Comparison of ENCODE assay signal across 8 cellular contexts in genomic region chr19:48629599-48630288, GRCh38.
DNase-seq lines count a peak whose midpoint lies in the region; ATAC-seq lines count a peak whose summit lies in the region.
"Had no signal": no experiment of that assay in that cellular context is flagged by ENCODE, and none has a peak within 500 bp of the region (broad histone marks: within the 10 kb centered on the region; RNA-seq: fewer than 3 reads in every experiment).

No MANE protein-coding gene starts in this region.

- ATAC-seq in GM21786 (IDR thresholded peaks at IDR 0.05; ENCODE audit: unreplicated experiment) (no peak), GM19397 (IDR thresholded peaks at IDR 0.05; ENCODE audit: unreplicated experiment) (no peak)

- peak overlapping the region; percentile 62 for H3K4me3 ChIP-seq in HUES6 (ENCODE audit: low read depth, low read length)
- peak overlapping the region; percentile 56; the same call in 1 of the 2 replicates for H3K4me3 ChIP-seq in iPS-20b (ENCODE audit: low read length)
- H3K4me3 ChIP-seq in stomach smooth muscle (ENCODE audit: low read length in 2 of 2): peak overlapping the region in 1 of 2 donors; percentile 15
- H3K4me3 ChIP-seq: SJCRH30 had no signal

- H3K9ac ChIP-seq in HUES6 (ENCODE audit: low read length) (peak overlapping the region; percentile 54), iPS-20b (ENCODE audit: low read depth, low read length) (peak overlapping the region; percentile 68; the same call in 1 of the 2 replicates), stomach smooth muscle (ENCODE audit: low read length in 2 of 2) (no peak overlapping the region)

- no peaks in the 10 kb centered on the region for H3K27me3 ChIP-seq in HUES6 (ENCODE audit: control insufficient read depth, insufficient read depth, low read length)
- H3K27me3 ChIP-seq in iPS-20b (ENCODE audit: insufficient read depth, low read length): no peaks in the 10 kb centered on the region
- H3K27me3 ChIP-seq in stomach smooth muscle (ENCODE audit: control insufficient read depth in 1 of 2, insufficient read depth in 2 of 2, low read length in 2 of 2): no peaks in the 10 kb centered on the region
- H3K27me3 ChIP-seq: SJCRH30 had no signal

- H3K27ac ChIP-seq in HUES6 (ENCODE audit: low read depth, low read length): no peak overlapping the region; the same call in 1 of the 2 replicates
- H3K27ac ChIP-seq in iPS-20b (ENCODE audit: low read length): peak overlapping the region; percentile 4
- H3K27ac ChIP-seq in stomach smooth muscle (ENCODE audit: low read length): peak overlapping the region; percentile 74
- H3K27ac ChIP-seq: SJCRH30 had no signal

- H3K9me3 ChIP-seq in HUES6 (ENCODE audit: control insufficient read depth, insufficient read depth, low read depth, low read length) (no peaks in the 10 kb centered on the region), iPS-20b (ENCODE audit: insufficient read depth, low read depth, low read length) (no peaks in the 10 kb centered on the region), stomach smooth muscle (ENCODE audit: control insufficient read depth in 2 of 2, low read length in 2 of 2) (no peaks in the 10 kb centered on the region)
- H3K9me3 ChIP-seq: SJCRH30 had no signal

- H3K36me3 ChIP-seq in HUES6 (ENCODE audit: control insufficient read depth, insufficient read depth, low read length) (no peaks in the 10 kb centered on the region), iPS-20b (ENCODE audit: insufficient read depth, low read depth, low read length) (no peaks in the 10 kb centered on the region), stomach smooth muscle (ENCODE audit: control insufficient read depth in 2 of 2, insufficient read depth in 2 of 2, low read length in 2 of 2) (peaks cover 0 to 20% of the 10 kb centered on the region in 2 donors)

- peaks cover 37% of the 10 kb centered on the region for H3K4me1 ChIP-seq in HUES6 (ENCODE audit: control insufficient read depth, insufficient read depth, low read length)
- peaks cover 17% of the 10 kb centered on the region; the same call in 1 of the 2 replicates for H3K4me1 ChIP-seq in iPS-20b (ENCODE audit: insufficient read depth, low read length)
- H3K4me1 ChIP-seq in stomach smooth muscle (ENCODE audit: control insufficient read depth, insufficient read depth, low read length): peaks cover 56% of the 10 kb centered on the region

- peak in 34 of 58 donors; percentile 31 to 80 (median 58) for DNase-seq in anterior cingulate cortex (lab: John Stamatoyannopoulos, UW)
- DNase-seq in activated naive CD4-positive, alpha-beta T cell treated with Interleukin-2 at 50 U/mL for 16 hours: no peak
- DNase-seq: SJCRH30 had no signal

Comparison
In these comparisons a context has a peak if more than half of its experiments do, and no peak if none do; other contexts are left out.
1. H3K9ac ChIP-seq: peak in HUES6 (single experiment) and iPS-20b (single experiment); none in stomach smooth muscle (0 of 2).